Comparison of ENCODE assay signal across 1 cellular context in the genomic region with DNA sequence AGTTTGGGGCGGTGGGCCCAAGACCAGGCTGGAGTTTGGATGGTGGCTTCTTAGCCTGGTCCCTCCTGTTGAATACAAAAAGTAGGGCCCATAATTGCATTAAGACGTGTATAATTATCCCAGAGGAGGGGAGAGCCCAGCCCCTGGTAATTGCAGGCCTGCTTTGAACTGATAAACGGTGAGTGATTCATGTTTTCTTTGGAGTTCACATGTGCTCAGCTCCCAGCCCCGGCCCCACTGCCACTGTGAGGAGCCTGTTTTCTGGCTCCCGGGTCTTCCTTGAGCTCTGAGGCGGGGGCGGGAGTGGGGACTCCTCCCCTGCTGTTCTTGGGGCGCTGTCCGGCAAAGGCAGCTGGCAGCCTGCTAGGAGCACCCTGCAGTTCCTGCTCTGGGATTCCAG.
TF ChIP-seq lines count a peak whose summit lies in the region.

No MANE protein-coding gene starts in this region.

TF ChIP-seq in IMR-90, 13 proteins besides CTCF, POLR2A, EP300 and RAD21 (continued from another document):
- TF ChIP-seq, protein P1, sequence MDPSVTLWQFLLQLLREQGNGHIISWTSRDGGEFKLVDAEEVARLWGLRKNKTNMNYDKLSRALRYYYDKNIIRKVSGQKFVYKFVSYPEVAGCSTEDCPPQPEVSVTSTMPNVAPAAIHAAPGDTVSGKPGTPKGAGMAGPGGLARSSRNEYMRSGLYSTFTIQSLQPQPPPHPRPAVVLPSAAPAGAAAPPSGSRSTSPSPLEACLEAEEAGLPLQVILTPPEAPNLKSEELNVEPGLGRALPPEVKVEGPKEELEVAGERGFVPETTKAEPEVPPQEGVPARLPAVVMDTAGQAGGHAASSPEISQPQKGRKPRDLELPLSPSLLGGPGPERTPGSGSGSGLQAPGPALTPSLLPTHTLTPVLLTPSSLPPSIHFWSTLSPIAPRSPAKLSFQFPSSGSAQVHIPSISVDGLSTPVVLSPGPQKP (IDR thresholded peaks at IDR 0.05; ENCODE audit: borderline replicate concordance, low read depth, low read length): no peak
- no peak for TF ChIP-seq NFE2L2 (IDR thresholded peaks at IDR 0.05; ENCODE audit: low read depth, low read length)
